ENCODE assay signal across 8 cellular contexts in genomic region chr17:29179232-29180036, GRCh38. TPM values are rescaled to one million over a fixed set of nuclear protein-coding genes. Genes with fewer than 3 reads are reported as not detected.
DNase-seq lines count a peak whose midpoint lies in the region; ATAC-seq and TF ChIP-seq lines count a peak whose summit lies in the region.

No MANE protein-coding gene starts in this region.

- peaks cover 7% of the 10 kb centered on the region for H3K27me3 ChIP-seq in H7 (ENCODE audit: control insufficient read depth, insufficient read depth, low read length)
- H3K27me3 ChIP-seq in PC-3 (ENCODE audit: low read length): no peaks in the 10 kb centered on the region
- H3K27me3 ChIP-seq in lower lobe of right lung (ENCODE audit: low read depth): no peaks in the 10 kb centered on the region
- no peaks in the 10 kb centered on the region for H3K27me3 ChIP-seq in tibial artery

- no peaks in the 10 kb centered on the region for H3F3A ChIP-seq in PC-3 (ENCODE audit: low read length, unreplicated experiment)

- peaks cover 34% of the 10 kb centered on the region for H3K79me2 ChIP-seq in PC-3 (ENCODE audit: low read length)

- H3K4me1 ChIP-seq in PC-3 (ENCODE audit: insufficient read depth, low read length): peaks cover 44% of the 10 kb centered on the region
- peaks cover 53% of the 10 kb centered on the region for H3K4me1 ChIP-seq in lower lobe of right lung
- H3K4me1 ChIP-seq in tibial artery: peaks cover 0 to 52% (median 30%) of the 10 kb centered on the region in 4 donors

- peaks cover 55% of the 10 kb centered on the region for H3K4me1 Mint-ChIP-seq in dendritic cell treated with granulocyte-macrophage colony-stimulating factor and Interleukin-4, amounts not matched to agents 40 ng/mL and 50 ng/mL, for 4 days (ENCODE audit: low read depth)

- H3K4me2 ChIP-seq in PC-3 (ENCODE audit: low read length): peak overlapping the region; percentile 93

- BruUV-seq in PC-3 (replicated peaks; lab: Mats Ljungman, UMichigan): no TSS peak

- H3K27ac ChIP-seq in PC-3 (ENCODE audit: low read length): peak overlapping the region; percentile 81
- peak overlapping the region; percentile 77 for H3K27ac ChIP-seq in lower lobe of right lung
- H3K27ac ChIP-seq in tibial artery: peak overlapping the region; percentile 82

- CTCF ChIA-PET in PC-3 (lab: Charles Lee): interaction anchor here (0.6 to 3.2 kb wide), 11 partner anchors 25 to 469 kb away, joined by 3 to 34 read pairs (median 7); no protein-coding TSS in a partner anchor

- intact Hi-C loops in PC-3 (cut with micrococcal nuclease) (loop anchor here (5.0 kb wide), 1 partner anchor 38 kb away; no protein-coding TSS in a partner anchor), lower lobe of right lung (cut with DNase I) (no loop called here), tibial artery (cut with DNase I; ENCODE audit: low total_unique reads) (no loop called here)
- intact Hi-C loops in dendritic cell treated with granulocyte-macrophage colony-stimulating factor and Interleukin-4, amounts not matched to agents 40 ng/mL and 50 ng/mL, for 4 days (cut with micrococcal nuclease): loop anchor here (1.0 to 5.0 kb wide), 2 partner anchors 30 to 33 kb away; no protein-coding TSS in a partner anchor

- H4K20me1 ChIP-seq in PC-3 (ENCODE audit: low read length): no peaks in the 10 kb centered on the region

- DNase-seq in AG09309 (ENCODE audit: low read depth) (no peak), H7 (peak; percentile 93), PC-3 (peak; percentile 61), lower lobe of right lung (peak; percentile 83), tibial artery (no peak)

- H3K9me3 ChIP-seq in PC-3 (ENCODE audit: low read length): no peaks in the 10 kb centered on the region
- no peaks in the 10 kb centered on the region for H3K9me3 ChIP-seq in lower lobe of right lung
- H3K9me3 ChIP-seq in tibial artery: no peaks in the 10 kb centered on the region

- peak overlapping the region; percentile 52 for H3K9ac ChIP-seq in PC-3 (ENCODE audit: low read length)

- peak overlapping the region; percentile 78 for H3K4me3 Mint-ChIP-seq in dendritic cell treated with granulocyte-macrophage colony-stimulating factor and Interleukin-4, amounts not matched to agents 40 ng/mL and 50 ng/mL, for 4 days

- POLR2A ChIA-PET in PC-3 (lab: Charles Lee; ENCODE audit: unreplicated experiment): interaction anchor here (0.6 to 0.7 kb wide), 5 partner anchors 24 to 230 kb away, joined by 3 to 22 read pairs (median 6); no protein-coding TSS in a partner anchor

- H3K27ac Mint-ChIP-seq in dendritic cell treated with granulocyte-macrophage colony-stimulating factor and Interleukin-4, amounts not matched to agents 40 ng/mL and 50 ng/mL, for 4 days: peak overlapping the region; percentile 84

- H3K4me3 ChIP-seq in AG09309 (ENCODE audit: control insufficient read depth, low read depth, low read length) (peak overlapping the region; percentile 70), H7 (ENCODE audit: insufficient read depth, low read depth, low read length) (peak overlapping the region; percentile 73), PC-3 (ENCODE audit: low read length) (peak overlapping the region; percentile 72), lower lobe of right lung (peak overlapping the region; percentile 69), tibial artery (peak overlapping the region; percentile 63 to 65)

- H3K9me2 ChIP-seq in PC-3 (replicated peaks; ENCODE audit: low read length): no peaks in the 10 kb centered on the region

- peaks cover 9% of the 10 kb centered on the region for H3K36me3 Mint-ChIP-seq in dendritic cell treated with granulocyte-macrophage colony-stimulating factor and Interleukin-4, amounts not matched to agents 40 ng/mL and 50 ng/mL, for 4 days (ENCODE audit: low read depth)

- no peaks in the 10 kb centered on the region for H3K9me3 Mint-ChIP-seq in dendritic cell treated with granulocyte-macrophage colony-stimulating factor and Interleukin-4, amounts not matched to agents 40 ng/mL and 50 ng/mL, for 4 days

- TF ChIP-seq CTCF in AG09309 (IDR thresholded peaks at IDR 0.05; ENCODE audit: control insufficient read depth, insufficient read depth, low read depth, low read length, missing control alignments) (no peak), PC-3 (conservative IDR thresholded peaks at IDR 0.05; ENCODE audit: low read depth, low read length) (no peak), lower lobe of right lung (IDR thresholded peaks at IDR 0.05) (no peak), tibial artery (IDR thresholded peaks at IDR 0.05) (no peak)

- H2AFZ ChIP-seq in PC-3 (ENCODE audit: low read length): peak overlapping the region; percentile 68

- no peaks in the 10 kb centered on the region for H3K36me3 ChIP-seq in H7 (replicated peaks; ENCODE audit: control insufficient read depth, insufficient read depth, low read length)
- no peaks in the 10 kb centered on the region for H3K36me3 ChIP-seq in PC-3 (ENCODE audit: low read depth, low read length)
- H3K36me3 ChIP-seq in lower lobe of right lung: no peaks in the 10 kb centered on the region
- H3K36me3 ChIP-seq in tibial artery: no peaks in the 10 kb centered on the region

- peaks cover 11% of the 10 kb centered on the region for H3K27me3 Mint-ChIP-seq in dendritic cell treated with granulocyte-macrophage colony-stimulating factor and Interleukin-4, amounts not matched to agents 40 ng/mL and 50 ng/mL, for 4 days

- ATAC-seq in PC-3 (peak; percentile 54), lower lobe of right lung (peak; percentile 55 to 67), GM21526 (IDR thresholded peaks at IDR 0.05; ENCODE audit: low FRiP score, unreplicated experiment) (no peak), GM21528 (IDR thresholded peaks at IDR 0.05; ENCODE audit: low FRiP score, unreplicated experiment) (no peak)

RNA-seq across cellular contexts. Expression of gene MYO18A, which starts 0.8 kb away (rescaled TPM):
- 13.5 and 16.6 TPM in 2 replicates for total RNA-seq in H7 (2014; rRNA removed; shearing (Covaris generic))
- 28.0 and 36.1 TPM in 2 replicates for total RNA-seq in PC-3 (2014; rRNA removed)
- total RNA-seq in lower lobe of right lung: 59.5 TPM

Comparison
In these comparisons a context has a peak if more than half of its experiments do, and no peak if none do; other contexts are left out.
1. DNase-seq: peak in H7 (single experiment), PC-3 (single experiment) and lower lobe of right lung (single experiment); none in AG09309 (single experiment) and tibial artery (0 of 2).
2. ATAC-seq: peak in PC-3 (single experiment) and lower lobe of right lung (2 of 2); none in GM21526 (single experiment) and GM21528 (single experiment).
3. intact Hi-C loops: an anchor here in PC-3 (5.0 kb wide) and dendritic cell treated with granulocyte-macrophage colony-stimulating factor and Interleukin-4, amounts not matched to agents 40 ng/mL and 50 ng/mL, for 4 days (1.0 to 5.0 kb wide); none called in lower lobe of right lung and tibial artery.
4. Peak in every context shown above with its lines, with median percentiles within 50 percentile points of each other: H3K4me3 ChIP-seq and H3K27ac ChIP-seq.